In genomic region chr14:29710015-29710414, GRCh38 we compare ENCODE assay signal across 11 cellular contexts.
DNase-seq lines count a peak whose midpoint lies in the region; ATAC-seq and TF ChIP-seq lines count a peak whose summit lies in the region.
"Had no signal": no experiment of that assay in that cellular context is flagged by ENCODE, and none has a peak within 500 bp of the region (broad histone marks: within the 10 kb centered on the region; RNA-seq: fewer than 3 reads in every experiment).

No MANE protein-coding gene starts in this region.

- in situ Hi-C loops in brain microvascular endothelial cell (cut with HindIII; ENCODE audit: low pct_ligation_motif_present, low sequenced_read_pairs) = no loop called here
- in situ Hi-C loops in HAP-1 (cut with MboI; ENCODE audit: low sequenced_read_pairs) = no loop called here
- in situ Hi-C loops in GM13977 (cut with MboI; ENCODE audit: low pct_unique_long_range_greater_than_20kb, low sequenced_read_pairs, unreplicated experiment) = no loop called here

- no peaks in the 10 kb centered on the region for H3K27me3 ChIP-seq in BJ (ENCODE audit: control insufficient read depth, insufficient read depth, low read length)
- no peaks in the 10 kb centered on the region for H3K27me3 ChIP-seq in brain microvascular endothelial cell (replicated peaks)
- no peaks in the 10 kb centered on the region for H3K27me3 ChIP-seq in HAP-1 (ENCODE audit: low read depth)

- H3K27ac Mint-ChIP-seq in activated CD8-positive, alpha-beta memory T cell treated with anti-CD3 and anti-CD28 coated beads, Interleukin-2, amount 10 ng/mL, durations not matched to agents 7 days and 5 days = no peak overlapping the region

- TF ChIP-seq CTCF in BJ (IDR thresholded peaks at IDR 0.05; ENCODE audit: insufficient read depth, low read depth, low read length) = 0 out of 2 replicates have a peak, but pooled peaks have one; percentile 16
- peak; percentile 18 for TF ChIP-seq CTCF in HFF-Myc (IDR thresholded peaks at IDR 0.05; ENCODE audit: low read depth, low read length, missing control alignments)
- TF ChIP-seq CTCF in brain microvascular endothelial cell (IDR thresholded peaks at IDR 0.05; ENCODE audit: low read depth, low read length, missing control alignments) = peak; percentile 52
- TF ChIP-seq CTCF in GM13977 (IDR thresholded peaks at IDR 0.05; ENCODE audit: extremely low read depth, insufficient read depth, missing control alignments) = no peak

- no peaks in the 10 kb centered on the region for H3K36me3 ChIP-seq in BJ (ENCODE audit: control insufficient read depth, insufficient read depth, low read length)
- H3K36me3 ChIP-seq in brain microvascular endothelial cell (replicated peaks) = no peaks in the 10 kb centered on the region
- no peaks in the 10 kb centered on the region for H3K36me3 ChIP-seq in HAP-1 (replicated peaks)

- H3K4me3 ChIP-seq in BJ (ENCODE audit: low read depth, low read length) (no peak overlapping the region), HFF-Myc (replicated peaks; ENCODE audit: low read depth, low read length) (no peak overlapping the region), brain microvascular endothelial cell (ENCODE audit: low read depth, low read length) (no peak overlapping the region), HAP-1 (no peak overlapping the region)
- H3K4me3 ChIP-seq: lung had no signal

- H3K9me3 ChIP-seq in HAP-1 = no peaks in the 10 kb centered on the region

- H3K27me3 Mint-ChIP-seq in activated CD8-positive, alpha-beta memory T cell treated with anti-CD3 and anti-CD28 coated beads, Interleukin-2, amount 10 ng/mL, durations not matched to agents 7 days and 5 days = no peaks in the 10 kb centered on the region

- POLR2A ChIA-PET in BJ (lab: Charles Lee) = interaction anchor here (0.5 kb wide), 1 partner anchor 739 kb away, joined by 3 read pairs; no protein-coding TSS in a partner anchor

- no peak overlapping the region for H3K4me3 Mint-ChIP-seq in activated CD8-positive, alpha-beta memory T cell treated with anti-CD3 and anti-CD28 coated beads, Interleukin-2, amount 10 ng/mL, durations not matched to agents 7 days and 5 days

- DNase-seq in BJ (ENCODE audit: low read depth) (no peak), HFF-Myc (ENCODE audit: extremely low read depth, low read depth) (no peak), brain microvascular endothelial cell (no peak), medulla oblongata (ENCODE audit: extremely low spot score) (peak; percentile 51), HAP-1 (ENCODE audit: low spot score in 2 of 2) (no peak), GM13977 (ENCODE audit: low spot score) (no peak)
- DNase-seq in activated CD8-positive, alpha-beta memory T cell treated with anti-CD3 and anti-CD28 coated beads, Interleukin-2, amount 10 ng/mL, durations not matched to agents 7 days and 5 days = no peak
- DNase-seq: activated effector memory CD4-positive, alpha-beta T cell treated with Interleukin-2 at 50 U/mL for 16 hours; cerebellar nuclear complex had no signal

- H3K4me1 Mint-ChIP-seq in activated CD8-positive, alpha-beta memory T cell treated with anti-CD3 and anti-CD28 coated beads, Interleukin-2, amount 10 ng/mL, durations not matched to agents 7 days and 5 days = no peaks in the 10 kb centered on the region

- CTCF ChIA-PET in BJ (lab: Yijun Ruan, JAX) = no interaction called here
- CTCF ChIA-PET in activated CD8-positive, alpha-beta memory T cell treated with anti-CD3 and anti-CD28 coated beads, Interleukin-2, amount 10 ng/mL, durations not matched to agents 7 days and 5 days (lab: Charles Lee) = no interaction called here

- H3K36me3 Mint-ChIP-seq in activated CD8-positive, alpha-beta memory T cell treated with anti-CD3 and anti-CD28 coated beads, Interleukin-2, amount 10 ng/mL, durations not matched to agents 7 days and 5 days = no peaks in the 10 kb centered on the region

- H3K4me1 ChIP-seq in HAP-1 = no peaks in the 10 kb centered on the region

- no peak for ATAC-seq in HG03520 (IDR thresholded peaks at IDR 0.05; ENCODE audit: unreplicated experiment)
- no peak for ATAC-seq in activated CD8-positive, alpha-beta memory T cell treated with anti-CD3 and anti-CD28 coated beads, Interleukin-2, amount 10 ng/mL, durations not matched to agents 7 days and 5 days

- no peak overlapping the region for H3K27ac ChIP-seq in brain microvascular endothelial cell

- peaks cover 8% of the 10 kb centered on the region for H3K9me3 Mint-ChIP-seq in activated CD8-positive, alpha-beta memory T cell treated with anti-CD3 and anti-CD28 coated beads, Interleukin-2, amount 10 ng/mL, durations not matched to agents 7 days and 5 days (ENCODE audit: low read depth)
